22 cellular contexts compared by ENCODE assay signal in genomic region chrX:65532016-65532415, GRCh38.
"Had no signal": no experiment of that assay in that cellular context is flagged by ENCODE, and none has a peak within 500 bp of the region (broad histone marks: within the 10 kb centered on the region; RNA-seq: fewer than 3 reads in every experiment).

No MANE protein-coding gene starts in this region.

- H3K27ac ChIP-seq: adrenal gland, left ventricle myocardium inferior, prostate gland, right atrium auricular region, stomach, upper lobe of left lung had no signal

- DNase-seq: activated CD4-positive, alpha-beta T cell treated with anti-CD3 and anti-CD28 coated beads, Interleukin-2, amount 10 ng/mL, durations not matched to agents 7 days and 5 days; activated CD4-positive, CD25-positive, alpha-beta regulatory T cell; activated CD8-positive, alpha-beta T cell treated with anti-CD3 and anti-CD28 coated beads, Interleukin-2, amount 10 ng/mL, durations not matched to agents 7 days and 5 days; activated gamma-delta T cell; activated T-cell treated with anti-CD3 and anti-CD28 coated beads, Interleukin-2, amount 50 U/mL, for 48 hours; adrenal gland; dermis blood vessel endothelial cell; effector memory CD8-positive, alpha-beta T cell; foreskin melanocyte; glutamatergic neuron; hypothalamus; left ventricle myocardium inferior; mammary epithelial cell; stimulated activated CD4-positive, alpha-beta T cell treated with anti-CD3 and anti-CD28 coated beads, Interleukin-2, amount 100 ng/mL, for 24 hours; stomach; T-cell; upper lobe of left lung had no signal

- H3K27ac Mint-ChIP-seq: activated CD4-positive, alpha-beta T cell treated with anti-CD3 and anti-CD28 coated beads, Interleukin-2, amount 10 ng/mL, durations not matched to agents 7 days and 5 days; activated CD8-positive, alpha-beta T cell treated with anti-CD3 and anti-CD28 coated beads, Interleukin-2, amount 10 ng/mL, durations not matched to agents 7 days and 5 days had no signal

- H3K9me3 Mint-ChIP-seq: activated CD4-positive, alpha-beta T cell treated with anti-CD3 and anti-CD28 coated beads, Interleukin-2, amount 10 ng/mL, durations not matched to agents 7 days and 5 days; activated naive CD4-positive, alpha-beta T cell treated with anti-CD3 and anti-CD28 coated beads, Interleukin-2, amount 50 U/mL, for 24 hours; effector memory CD8-positive, alpha-beta T cell; neural crest cell; T-cell had no signal

- H3K4me1 ChIP-seq: prostate gland had no signal

- H3K4me3 ChIP-seq: adrenal gland, left ventricle myocardium inferior, prostate gland, right atrium auricular region, stomach, upper lobe of left lung had no signal

- H3K27me3 ChIP-seq: right atrium auricular region, upper lobe of left lung had no signal

- H3K27me3 Mint-ChIP-seq: activated CD4-positive, alpha-beta T cell treated with anti-CD3 and anti-CD28 coated beads, Interleukin-2, amount 10 ng/mL, durations not matched to agents 7 days and 5 days; activated naive CD4-positive, alpha-beta T cell treated with anti-CD3 and anti-CD28 coated beads, Interleukin-2, amount 50 U/mL, for 24 hours; effector memory CD8-positive, alpha-beta T cell had no signal

- H3K36me3 ChIP-seq: prostate gland had no signal

- ATAC-seq: activated CD8-positive, alpha-beta T cell treated with anti-CD3 and anti-CD28 coated beads, Interleukin-2, amount 10 ng/mL, durations not matched to agents 7 days and 5 days; effector memory CD8-positive, alpha-beta T cell; SK-N-SH treated with all-trans-retinoic acid at 6 μM for 48 hours; T-cell had no signal

- H3K9me3 ChIP-seq: adrenal gland, left ventricle myocardium inferior, prostate gland, right atrium auricular region, stomach, upper lobe of left lung had no signal
